ENCODE assay signal across 17 cellular contexts in the genomic region with DNA sequence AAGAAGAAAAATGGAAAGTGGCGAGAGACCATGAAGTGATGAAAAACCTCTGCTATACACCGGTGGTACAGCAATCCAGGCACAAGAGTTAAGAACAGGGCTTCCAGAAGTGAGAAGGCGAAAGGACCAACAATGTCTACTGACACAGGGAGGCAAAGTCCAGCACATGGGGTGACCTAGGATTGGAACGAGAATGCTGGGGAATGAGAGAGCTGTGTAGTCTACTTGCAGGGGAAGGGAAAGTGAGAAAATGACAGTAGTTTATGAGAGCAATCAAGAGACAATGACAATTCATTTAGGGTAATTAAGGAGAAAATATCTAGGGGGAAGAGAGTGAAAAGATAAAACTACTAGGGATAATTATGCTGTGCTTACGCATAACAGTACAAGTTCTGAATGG.
DNase-seq lines count a peak whose midpoint lies in the region; ATAC-seq and TF ChIP-seq lines count a peak whose summit lies in the region.
"Had no signal": no experiment of that assay in that cellular context is flagged by ENCODE, and none has a peak within 500 bp of the region (broad histone marks: within the 10 kb centered on the region; RNA-seq: fewer than 3 reads in every experiment).

No MANE protein-coding gene starts in this region.

- DNase-seq in NCI-H146 treated with DMSO at 0.1 percent for 48 hours (lab: John Stamatoyannopoulos, UW; ENCODE audit: unreplicated experiment) (peak; percentile 6), NCI-H146 (lab: John Stamatoyannopoulos, UW) (no peak), NCI-H69 (lab: John Stamatoyannopoulos, UW) (peak; percentile 46), mucosa of descending colon (no peak)
- DNase-seq in activated naive CD4-positive, alpha-beta T cell treated with anti-CD3 and anti-CD28 coated beads, Interleukin-2, amount 50 U/mL, for 72 hours (ENCODE audit: low spot score in 2 of 2) = no peak
- DNase-seq: AML-193; CD4-positive, alpha-beta memory T cell; CD8-positive, alpha-beta memory T cell; DMS 273 treated with DMSO at 0.1 percent for 48 hours; DMS79; DND-41; EL; GDM1 had no signal

- H3K4me3 ChIP-seq in mucosa of descending colon = no peak overlapping the region
- H3K4me3 ChIP-seq: A549; BLaER1 treated with 17β-estradiol and CSF1 and Interleukin-3, amounts not matched to agents 10 nM and 100 nM; GM12878 had no signal

- TF ChIP-seq CTCF in mucosa of descending colon (IDR thresholded peaks at IDR 0.05) = no peak

- H3K27ac Mint-ChIP-seq in activated naive CD4-positive, alpha-beta T cell treated with anti-CD3 and anti-CD28 coated beads, Interleukin-2, amount 50 U/mL, for 72 hours = no peak overlapping the region
- H3K27ac Mint-ChIP-seq: B cell; CD8-positive, alpha-beta memory T cell had no signal

- no peaks in the 10 kb centered on the region for H3K9me3 Mint-ChIP-seq in activated naive CD4-positive, alpha-beta T cell treated with anti-CD3 and anti-CD28 coated beads, Interleukin-2, amount 50 U/mL, for 72 hours
- H3K9me3 Mint-ChIP-seq: CD4-positive, alpha-beta memory T cell; CD8-positive, alpha-beta memory T cell had no signal

- intact Hi-C loops in mucosa of descending colon (cut with DNase I, micrococcal nuclease) = no loop called here

- no peaks in the 10 kb centered on the region for H3K4me1 ChIP-seq in mucosa of descending colon (ENCODE audit: low read depth)
- H3K4me1 ChIP-seq: A549; BLaER1 treated with 17β-estradiol and CSF1 and Interleukin-3, amounts not matched to agents 10 nM and 100 nM had no signal

- no peaks in the 10 kb centered on the region for H3K36me3 ChIP-seq in mucosa of descending colon (ENCODE audit: low read depth)

- no peak for ATAC-seq in mucosa of descending colon
- no peak for ATAC-seq in activated naive CD4-positive, alpha-beta T cell treated with anti-CD3 and anti-CD28 coated beads, Interleukin-2, amount 50 U/mL, for 72 hours
- ATAC-seq: A549, GM12878 had no signal

- peaks cover 0 to 19% of the 10 kb centered on the region in 2 donors for H3K36me3 Mint-ChIP-seq in activated naive CD4-positive, alpha-beta T cell treated with anti-CD3 and anti-CD28 coated beads, Interleukin-2, amount 50 U/mL, for 72 hours

- no peaks in the 10 kb centered on the region for H3K9me3 ChIP-seq in mucosa of descending colon
- H3K9me3 ChIP-seq: A549; BLaER1 treated with 17β-estradiol and CSF1 and Interleukin-3, amounts not matched to agents 10 nM and 100 nM had no signal

Comparison
In these comparisons a context has a peak if more than half of its experiments do, and no peak if none do; other contexts are left out.
1. DNase-seq: peak in NCI-H146 treated with DMSO at 0.1 percent for 48 hours (single experiment) and NCI-H69 (single experiment); none in NCI-H146 (single experiment), mucosa of descending colon (0 of 3) and activated naive CD4-positive, alpha-beta T cell treated with anti-CD3 and anti-CD28 coated beads, Interleukin-2, amount 50 U/mL, for 72 hours (0 of 2).